33 cellular contexts compared by ENCODE assay signal in genomic region chr14:28719130-28719529, GRCh38. TPM values are rescaled to one million over a fixed set of nuclear protein-coding genes. Genes with fewer than 3 reads are reported as not detected.
"Had no signal": no experiment of that assay in that cellular context is flagged by ENCODE, and none has a peak within 500 bp of the region (broad histone marks: within the 10 kb centered on the region; RNA-seq: fewer than 3 reads in every experiment).

No MANE protein-coding gene starts in this region.

- H3K4me1 ChIP-seq: left lung, right atrium auricular region, right lobe of liver, testis, thyroid gland, transverse colon, upper lobe of left lung had no signal

- H3K27ac ChIP-seq: left lung, ovary, right atrium auricular region, right lobe of liver, testis, thyroid gland, transverse colon, upper lobe of left lung had no signal

- DNase-seq: hypothalamus; kidney glomerular epithelial cell; left colon; left lung; midbrain; mucosa of descending colon; naive thymus-derived CD4-positive, alpha-beta T cell; ovary; right lobe of liver; stimulated activated CD4-positive, alpha-beta T cell treated with anti-CD3 and anti-CD28 coated beads, Interleukin-1b, Interleukin-23, amount 100 ng/mL, for 48 hours; stimulated activated CD4-positive, alpha-beta T cell treated with anti-CD3 and anti-CD28 coated beads, Interleukin-2, amount 100 ng/mL, for 48 hours; stimulated activated CD4-positive, alpha-beta T cell treated with anti-CD3 and anti-CD28 coated beads, Interleukin-4, amount 100 ng/mL, for 4 hours; stimulated activated CD8-positive, alpha-beta memory T cell treated with anti-CD3 and anti-CD28 coated beads, Interleukin-4, amount 100 ng/mL, for 48 hours; stimulated activated naive CD4-positive, alpha-beta T cell treated with Interleukin-2 at 50 U/mL for 16 hours; stimulated activated naive CD8-positive, alpha-beta T cell treated with anti-CD3 and anti-CD28 coated beads, Interleukin-15, amount 100 ng/mL, for 72 hours; substantia nigra; testis; thyroid gland; transverse colon; upper lobe of left lung had no signal

- H3K36me3 ChIP-seq: left lung, ovary, right atrium auricular region, right lobe of liver, thyroid gland, transverse colon, upper lobe of left lung had no signal

- H3K4me3 ChIP-seq: left lung, lung, mucosa of descending colon, ovary, right atrium auricular region, right lobe of liver, smooth muscle cell, testis, thyroid gland, transverse colon, upper lobe of left lung had no signal

- H3K9me3 ChIP-seq: left lung, mucosa of descending colon, ovary, right atrium auricular region, right lobe of liver, testis, thyroid gland, transverse colon, upper lobe of left lung had no signal

- FAIRE-seq: keratinocyte had no signal

- H3K27me3 ChIP-seq: left lung, ovary, right atrium auricular region, right lobe of liver, testis, thyroid gland, transverse colon, upper lobe of left lung had no signal

- ATAC-seq: left colon; left lung; mucosa of descending colon; naive thymus-derived CD4-positive, alpha-beta T cell; natural killer cell treated with Interleukin-12 subunit alpha and Interleukin-12 subunit beta and Interleukin-15 and Interleukin-18, amount 100 ng/mL, for 72 hours; right lobe of liver; stimulated activated memory B cell treated with anti-CD40 and anti-IgM and Interleukin-4, amounts not matched to agents 10 μg/mL and 1 μg/mL and 100 μg/mL, for 72 hours; stimulated activated naive CD8-positive, alpha-beta T cell treated with anti-CD3 and anti-CD28 coated beads, Interleukin-15, amount 100 ng/mL, for 72 hours had no signal

RNA-seq across cellular contexts. Expression of gene FOXG1, which starts 47.5 kb away (rescaled TPM):
- total RNA-seq: left colon; left lung; lower leg skin; mesenteric fat pad; mucosa of descending colon; myocyte; naive thymus-derived CD4-positive, alpha-beta T cell; natural killer cell treated with Interleukin-12 subunit alpha and Interleukin-12 subunit beta and Interleukin-15 and Interleukin-18, amount 100 ng/mL, for 72 hours; omental fat pad; renal cortical epithelial cell; right atrium auricular region; right lobe of liver; skeletal muscle tissue; smooth muscle cell; transverse colon; upper lobe of left lung; urinary bladder had no signal
- polyA plus RNA-seq: keratinocyte; naive thymus-derived CD4-positive, alpha-beta T cell; smooth muscle cell; urinary bladder had no signal
